Comparison of ENCODE assay signal across 25 cellular contexts in the genomic region with DNA sequence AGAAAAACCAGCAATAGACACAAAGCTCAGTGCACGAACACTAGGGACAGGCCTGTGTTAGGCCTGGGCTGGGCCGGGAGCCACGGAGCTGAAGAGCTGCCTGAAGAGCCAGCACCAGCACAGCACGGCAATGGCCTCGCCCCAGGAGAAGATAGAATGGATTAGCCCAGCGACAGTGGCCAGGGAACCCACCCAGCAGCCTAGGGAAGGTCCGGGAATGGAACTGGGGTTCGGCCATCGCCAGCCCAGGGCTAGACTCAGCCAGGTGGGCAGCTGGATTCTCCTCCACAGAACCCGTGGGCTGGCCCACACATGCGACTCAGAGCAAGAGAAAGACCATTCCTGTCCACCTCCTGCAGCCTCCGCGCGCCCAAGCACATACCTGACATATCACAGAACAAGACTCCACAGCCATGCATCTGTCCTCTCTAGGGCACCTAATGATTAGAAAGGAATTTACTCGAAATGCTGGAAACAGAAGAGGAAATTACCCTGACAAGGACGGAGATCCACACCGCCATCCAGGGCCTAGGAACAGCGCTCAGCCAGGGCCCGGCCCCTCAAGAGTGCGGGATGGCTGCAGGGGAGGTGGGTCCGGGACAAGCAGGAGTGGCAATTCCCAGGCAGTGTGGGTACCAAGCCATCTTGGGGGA.
DNase-seq lines count a peak whose midpoint lies in the region; ATAC-seq, FAIRE-seq and TF ChIP-seq lines count a peak whose summit lies in the region.
"Had no signal": no experiment of that assay in that cellular context is flagged by ENCODE, and none has a peak within 500 bp of the region (broad histone marks: within the 10 kb centered on the region; RNA-seq: fewer than 3 reads in every experiment).

No MANE protein-coding gene starts in this region.

- no peak for TF ChIP-seq POLR2A in HepG2 (IDR thresholded peaks at IDR 0.05; ENCODE audit: insufficient read depth in 1 of 2, low read depth in 2 of 2, low read length in 2 of 2)

- in situ Hi-C loops in HepG2 (cut with HindIII; ENCODE audit: extremely low pct_ligation_motif_present, low pct_unique_long_range_greater_than_20kb), result no loop called here

- H4K20me1 ChIP-seq in hepatocyte (ENCODE audit: insufficient read depth, poor library complexity, severe bottlenecking) (no peaks in the 10 kb centered on the region), HepG2 (ENCODE audit: insufficient read depth, low read length) (no peaks in the 10 kb centered on the region)
- H4K20me1 ChIP-seq: BLaER1 treated with 17β-estradiol and CSF1 and Interleukin-3, amounts not matched to agents 10 nM and 100 nM had no signal

- H2AFZ ChIP-seq in hepatocyte (no peak overlapping the region), HepG2 (ENCODE audit: low read length) (no peak overlapping the region), neuronal stem cell (ENCODE audit: low read length) (no peak overlapping the region)

- H4K91ac ChIP-seq in neuronal stem cell (ENCODE audit: low read depth, low read length, poor library complexity), result peak overlapping the region; percentile 67

- no peak for TF ChIP-seq CTCF in hepatocyte (IDR thresholded peaks at IDR 0.05; ENCODE audit: poor library complexity)
- no peak for TF ChIP-seq CTCF in HepG2 (CRISPR knock-in tag; IDR thresholded peaks at IDR 0.05)

- H2BK5ac ChIP-seq in neuronal stem cell (ENCODE audit: low read length), result no peak overlapping the region

- H4K8ac ChIP-seq in neuronal stem cell (ENCODE audit: low read depth, low read length), result no peak overlapping the region

- H3K79me2 ChIP-seq in hepatocyte (no peaks in the 10 kb centered on the region), HepG2 (ENCODE audit: insufficient read depth, low read length) (no peaks in the 10 kb centered on the region)

- H3K9me2 ChIP-seq in hepatocyte (replicated peaks; ENCODE audit: insufficient read depth), result no peaks in the 10 kb centered on the region

- H3K4me1 ChIP-seq in hepatocyte (ENCODE audit: insufficient read depth) (no peaks in the 10 kb centered on the region), HepG2 (ENCODE audit: insufficient read depth, low read length) (no peaks in the 10 kb centered on the region), neuronal stem cell (ENCODE audit: control insufficient read depth in 2 of 2, insufficient read depth in 1 of 2, low read depth in 1 of 2, low read length in 2 of 2) (no peaks in the 10 kb centered on the region)
- H3K4me1 ChIP-seq: A549, HAP-1 had no signal

- POLR2A ChIA-PET in HepG2 (lab: Yijun Ruan, JAX), result no interaction called here

- H3K9me3 ChIP-seq in hepatocyte (ENCODE audit: low read depth) (no peaks in the 10 kb centered on the region), HepG2 (ENCODE audit: low read length) (no peaks in the 10 kb centered on the region), neuronal stem cell (replicated peaks in 1 of 2; ENCODE audit: control insufficient read depth in 2 of 2, insufficient read depth in 1 of 2, low read depth in 1 of 2, low read length in 2 of 2) (peaks cover 0 to 5% of the 10 kb centered on the region in 2 donors)
- H3K9me3 ChIP-seq: A549; BE2C; BLaER1 treated with 17β-estradiol and CSF1 and Interleukin-3, amounts not matched to agents 10 nM and 100 nM; HAP-1 had no signal

- FAIRE-seq in HTR-8/SVneo (lab: Jason Lieb, UNC) (peak; percentile 20), HepG2 (lab: Jason Lieb, UNC) (no peak)
- FAIRE-seq: A549, GM12891, GM18507, H54 had no signal

- no TSS peak for BruUV-seq in HepG2 (replicated peaks; lab: Mats Ljungman, UMichigan)

- H3K4me2 ChIP-seq in hepatocyte, result no peak overlapping the region
- H3K4me2 ChIP-seq in HepG2 (ENCODE audit: low read depth, low read length), result no peak overlapping the region
- H3K4me2 ChIP-seq in neuronal stem cell (ENCODE audit: insufficient read depth, low read length, poor library complexity, severe bottlenecking), result no peak overlapping the region
- H3K4me2 ChIP-seq: A549; BLaER1 treated with 17β-estradiol and CSF1 and Interleukin-3, amounts not matched to agents 10 nM and 100 nM had no signal

- CTCF ChIA-PET in HepG2 (lab: Yijun Ruan, JAX; ENCODE audit: low intra/inter-chr PET ratio, low total read pairs), result no interaction called here

- H2BK15ac ChIP-seq in neuronal stem cell (ENCODE audit: low read length), result no peak overlapping the region

- H3K4me3 ChIP-seq in hepatocyte, result no peak overlapping the region
- no peak overlapping the region for H3K4me3 ChIP-seq in HepG2 (replicated peaks in 1 of 3; ENCODE audit: insufficient read depth in 1 of 3, low read depth in 2 of 3, low read length in 3 of 3)
- H3K4me3 ChIP-seq in neuronal stem cell (ENCODE audit: low read length in 2 of 2), result no peak overlapping the region
- H3K4me3 ChIP-seq: A549; BLaER1 treated with 17β-estradiol and CSF1 and Interleukin-3, amounts not matched to agents 10 nM and 100 nM; HAP-1 had no signal

- no peak overlapping the region for H3K14ac ChIP-seq in neuronal stem cell (ENCODE audit: low read length)

- no peak overlapping the region for H2BK120ac ChIP-seq in neuronal stem cell (ENCODE audit: low read depth, low read length)

- no peak overlapping the region for H2BK12ac ChIP-seq in neuronal stem cell (ENCODE audit: low read length)

- no peak overlapping the region for H3K4ac ChIP-seq in neuronal stem cell (ENCODE audit: low read length)

- H3K79me1 ChIP-seq in neuronal stem cell (ENCODE audit: low read depth, low read length), result no peaks in the 10 kb centered on the region

- H3K36me3 ChIP-seq in hepatocyte (replicated peaks; ENCODE audit: insufficient read depth, low read depth) (no peaks in the 10 kb centered on the region), HepG2 (replicated peaks in 1 of 2; ENCODE audit: control insufficient read depth in 1 of 2, insufficient read depth in 2 of 2, low read length in 2 of 2) (no peaks in the 10 kb centered on the region), neuronal stem cell (replicated peaks in 1 of 2; ENCODE audit: control insufficient read depth in 2 of 2, insufficient read depth in 2 of 2, low read length in 2 of 2) (no peaks in the 10 kb centered on the region)
- H3K36me3 ChIP-seq: BE2C; BLaER1 treated with 17β-estradiol and CSF1 and Interleukin-3, amounts not matched to agents 10 nM and 100 nM; HAP-1 had no signal

- H3K9ac ChIP-seq in HepG2 (ENCODE audit: insufficient read depth, low read depth, low read length) (no peak overlapping the region), neuronal stem cell (ENCODE audit: low read depth, low read length, poor library complexity) (no peak overlapping the region)
- H3K9ac ChIP-seq: BLaER1 treated with 17β-estradiol and CSF1 and Interleukin-3, amounts not matched to agents 10 nM and 100 nM had no signal

- H3K27me3 ChIP-seq in hepatocyte (no peaks in the 10 kb centered on the region), HepG2 (ENCODE audit: control insufficient read depth in 1 of 2, insufficient read depth in 2 of 2, low read length in 2 of 2) (peaks cover 16 to 78% of the 10 kb centered on the region in 2 experiments), neuronal stem cell (ENCODE audit: control insufficient read depth in 3 of 3, insufficient read depth in 3 of 3, low read depth in 1 of 3, low read length in 3 of 3) (no peaks in the 10 kb centered on the region)
- H3K27me3 ChIP-seq: BE2C; BLaER1 treated with 17β-estradiol and CSF1 and Interleukin-3, amounts not matched to agents 10 nM and 100 nM had no signal

- ATAC-seq in HepG2 (peak; percentile 50), HG03045 (IDR thresholded peaks at IDR 0.05; ENCODE audit: unreplicated experiment) (no peak), GM19463 (IDR thresholded peaks at IDR 0.05; ENCODE audit: unreplicated experiment) (no peak)
- ATAC-seq: A549 had no signal

- WGBS in hepatocyte (ENCODE audit: low lambda C conversion rate, missing lambda C conversion rate), result 93% methylated on average over 21 of the region's 21 CpGs
- WGBS in HepG2 (ENCODE audit: low lambda C conversion rate), result 41% methylated on average over 17 of the region's 21 CpGs
- no CpG with 5 or more reads among the region's 21 CpGs for WGBS in neuronal stem cell (ENCODE audit: extremely low coverage in 2 of 2, insufficient read length in 2 of 2, insufficient replicate concordance in 1 of 2), 2 donors

- TF ChIP-seq RAD21 in HepG2 (CRISPR knock-in tag; IDR thresholded peaks at IDR 0.05), result no peak

- DNase-seq in HTR-8/SVneo (ENCODE audit: insufficient read length, low spot score), result no peak
- no peak for DNase-seq in hepatocyte (ENCODE audit: low spot score)
- no peak for DNase-seq in HepG2 (ENCODE audit: low spot score)
- DNase-seq in neuronal stem cell (ENCODE audit: low spot score), result no peak
- DNase-seq in activated gamma-delta T cell treated with Interleukin-2 at 50 U/mL for 16 hours, result no peak
- DNase-seq: 8988T; ACHN; AML-193; BE2C; Calu3; CD4-positive, alpha-beta T cell; COR-L47; DMS53; DMS79 treated with DMSO at 0.1 percent for 48 hours; GF-D8; GOT3; HFFc6 had no signal

- TF ChIP-seq EP300 in HepG2 (IDR thresholded peaks at IDR 0.05; ENCODE audit: low read depth in 2 of 2, low read length in 2 of 2) (no peak), HepG2 (CRISPR knock-in tag; IDR thresholded peaks at IDR 0.05; ENCODE audit: borderline replicate concordance) (no peak)

- intact Hi-C loops in HepG2 (cut with micrococcal nuclease; ENCODE audit: unreplicated experiment), result no loop called here

- peak overlapping the region; percentile 63 for H3K27ac ChIP-seq in hepatocyte
- no peak overlapping the region for H3K27ac ChIP-seq in HepG2 (ENCODE audit: extremely low read length, insufficient read depth, low read length)
- H3K27ac ChIP-seq in neuronal stem cell (replicated peaks; ENCODE audit: low read length), result no peak overlapping the region
- H3K27ac ChIP-seq: A549; BLaER1 treated with 17β-estradiol and CSF1 and Interleukin-3, amounts not matched to agents 10 nM and 100 nM had no signal

- H2AK5ac ChIP-seq in neuronal stem cell (ENCODE audit: low read depth, low read length), result peak overlapping the region; percentile 16

- H3K18ac ChIP-seq in neuronal stem cell (ENCODE audit: low read length), result peak overlapping the region; percentile 60

- H3K23ac ChIP-seq in neuronal stem cell (ENCODE audit: low read depth, low read length, poor library complexity), result no peak overlapping the region

TF ChIP-seq in HepG2, 621 proteins besides CTCF, POLR2A, EP300 and RAD21 (continues in another document):
- TF ChIP-seq ZNF660 (CRISPR knock-in tag; IDR thresholded peaks at IDR 0.05; ENCODE audit: borderline replicate concordance, low read depth), result no peak
- TF ChIP-seq, protein P1, sequence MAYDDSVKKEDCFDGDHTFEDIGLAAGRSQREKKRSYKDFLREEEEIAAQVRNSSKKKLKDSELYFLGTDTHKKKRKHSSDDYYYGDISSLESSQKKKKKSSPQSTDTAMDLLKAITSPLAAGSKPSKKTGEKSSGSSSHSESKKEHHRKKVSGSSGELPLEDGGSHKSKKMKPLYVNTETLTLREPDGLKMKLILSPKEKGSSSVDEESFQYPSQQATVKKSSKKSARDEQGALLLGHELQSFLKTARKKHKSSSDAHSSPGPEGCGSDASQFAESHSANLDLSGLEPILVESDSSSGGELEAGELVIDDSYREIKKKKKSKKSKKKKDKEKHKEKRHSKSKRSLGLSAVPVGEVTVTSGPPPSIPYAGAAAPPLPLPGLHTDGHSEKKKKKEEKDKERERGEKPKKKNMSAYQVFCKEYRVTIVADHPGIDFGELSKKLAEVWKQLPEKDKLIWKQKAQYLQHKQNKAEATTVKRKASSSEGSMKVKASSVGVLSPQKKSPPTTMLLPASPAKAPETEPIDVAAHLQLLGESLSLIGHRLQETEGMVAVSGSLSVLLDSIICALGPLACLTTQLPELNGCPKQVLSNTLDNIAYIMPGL (CRISPR knock-in tag; IDR thresholded peaks at IDR 0.05; ENCODE audit: borderline replicate concordance in 1 of 2, low read depth in 1 of 2), result no peak
